ENCODE assay signal across 20 cellular contexts in genomic region chr16:76204249-76204648, GRCh38.
DNase-seq lines count a peak whose midpoint lies in the region; ATAC-seq and TF ChIP-seq lines count a peak whose summit lies in the region.
"Had no signal": no experiment of that assay in that cellular context is flagged by ENCODE, and none has a peak within 500 bp of the region (broad histone marks: within the 10 kb centered on the region; RNA-seq: fewer than 3 reads in every experiment).

No MANE protein-coding gene starts in this region.

- no peaks in the 10 kb centered on the region for H3K9me3 Mint-ChIP-seq in activated T-helper 1 cell treated with anti-CD3 and anti-CD28 coated beads, Interleukin-12 subunit alpha, Interleukin-12 subunit beta, Interleukin-2, Interleukin-4 antibody, amounts not matched to agents 30 ng/mL and 10 ng/mL and 1 ng/mL, durations not matched to agents 14 hours and 24 hours and 36 hours

- no peak overlapping the region for H3K27ac ChIP-seq in MM.1S (ENCODE audit: low read length)

- no peak overlapping the region for H3K4me3 Mint-ChIP-seq in activated T-helper 1 cell treated with anti-CD3 and anti-CD28 coated beads, Interleukin-12 subunit alpha, Interleukin-12 subunit beta, Interleukin-2, Interleukin-4 antibody, amounts not matched to agents 30 ng/mL and 10 ng/mL and 1 ng/mL, durations not matched to agents 14 hours and 24 hours and 36 hours
- H3K4me3 Mint-ChIP-seq: B cell; CD14-positive monocyte; IgD-negative memory B cell; T-helper 1 cell treated with Interleukin-12 subunit alpha and Interleukin-12 subunit beta and Interleukin-4 antibody, amounts not matched to agents 30 μg/mL and 1 μg/mL, for 36 hours had no signal

- H3K27me3 Mint-ChIP-seq in activated T-helper 1 cell treated with anti-CD3 and anti-CD28 coated beads, Interleukin-12 subunit alpha, Interleukin-12 subunit beta, Interleukin-2, Interleukin-4 antibody, amounts not matched to agents 30 ng/mL and 10 ng/mL and 1 ng/mL, durations not matched to agents 14 hours and 24 hours and 36 hours (ENCODE audit: insufficient read depth): no peaks in the 10 kb centered on the region
- H3K27me3 Mint-ChIP-seq: B cell, IgD-negative memory B cell had no signal

- H3K9me2 ChIP-seq in MM.1S (replicated peaks; ENCODE audit: insufficient read depth, low read length): no peaks in the 10 kb centered on the region

- H3K27ac Mint-ChIP-seq in activated T-helper 1 cell treated with anti-CD3 and anti-CD28 coated beads, Interleukin-12 subunit alpha, Interleukin-12 subunit beta, Interleukin-2, Interleukin-4 antibody, amounts not matched to agents 30 ng/mL and 10 ng/mL and 1 ng/mL, durations not matched to agents 14 hours and 24 hours and 36 hours: no peak overlapping the region
- H3K27ac Mint-ChIP-seq: B cell; CD14-positive monocyte; IgD-negative memory B cell; T-helper 1 cell treated with Interleukin-12 subunit alpha and Interleukin-12 subunit beta and Interleukin-4 antibody, amounts not matched to agents 30 μg/mL and 1 μg/mL, for 36 hours had no signal

- peak; percentile 51 for ATAC-seq in GM18498 (IDR thresholded peaks at IDR 0.05; ENCODE audit: unreplicated experiment)
- ATAC-seq in GM18858 (IDR thresholded peaks at IDR 0.05; ENCODE audit: unreplicated experiment): peak; percentile 49
- peak; percentile 50 for ATAC-seq in HG02938 (IDR thresholded peaks at IDR 0.05; ENCODE audit: unreplicated experiment)
- ATAC-seq: HCT116, PC-3 had no signal

- no peak overlapping the region for H3K4me2 ChIP-seq in MM.1S (ENCODE audit: low read depth, low read length)

- no peaks in the 10 kb centered on the region for H3F3A ChIP-seq in MM.1S (ENCODE audit: insufficient read depth, low read length)

- WGBS in lower leg skin, 2 donors: 57 to 77% methylated on average over 2 of the region's 2 CpGs

- no peaks in the 10 kb centered on the region for H3K36me3 ChIP-seq in MM.1S (replicated peaks; ENCODE audit: insufficient read depth, low read length)

- H3K79me2 ChIP-seq in MM.1S (ENCODE audit: low read length): no peaks in the 10 kb centered on the region

- H3K4me1 Mint-ChIP-seq in activated T-helper 1 cell treated with anti-CD3 and anti-CD28 coated beads, Interleukin-12 subunit alpha, Interleukin-12 subunit beta, Interleukin-2, Interleukin-4 antibody, amounts not matched to agents 30 ng/mL and 10 ng/mL and 1 ng/mL, durations not matched to agents 14 hours and 24 hours and 36 hours (ENCODE audit: low read depth): no peaks in the 10 kb centered on the region
- H3K4me1 Mint-ChIP-seq: B cell, CD14-positive monocyte, IgD-negative memory B cell had no signal

- no peak for TF ChIP-seq CTCF in MM.1S (IDR thresholded peaks at IDR 0.05; ENCODE audit: low read length)
- TF ChIP-seq CTCF in lower leg skin (IDR thresholded peaks at IDR 0.05): no peak

- H4K20me1 ChIP-seq in MM.1S (ENCODE audit: insufficient read depth, low read length): no peaks in the 10 kb centered on the region

- no peaks in the 10 kb centered on the region for H3K36me3 Mint-ChIP-seq in activated T-helper 1 cell treated with anti-CD3 and anti-CD28 coated beads, Interleukin-12 subunit alpha, Interleukin-12 subunit beta, Interleukin-2, Interleukin-4 antibody, amounts not matched to agents 30 ng/mL and 10 ng/mL and 1 ng/mL, durations not matched to agents 14 hours and 24 hours and 36 hours (ENCODE audit: low read depth)
- H3K36me3 Mint-ChIP-seq: CD14-positive monocyte had no signal

- intact Hi-C loops in lower leg skin (cut with DNase I; ENCODE audit: low total_unique reads): no loop called here
- intact Hi-C loops in activated T-helper 1 cell treated with anti-CD3 and anti-CD28 coated beads, Interleukin-12 subunit alpha, Interleukin-12 subunit beta, Interleukin-2, Interleukin-4 antibody, amounts not matched to agents 30 ng/mL and 10 ng/mL and 1 ng/mL, durations not matched to agents 14 hours and 24 hours and 36 hours (cut with micrococcal nuclease): no loop called here

- TF ChIP-seq POLR2A in lower leg skin (IDR thresholded peaks at IDR 0.05): no peak
- TF ChIP-seq POLR2A in erythroblast (IDR thresholded peaks at IDR 0.05; ENCODE audit: low read length): no peak

- no peaks in the 10 kb centered on the region for H3K27me3 ChIP-seq in MM.1S (replicated peaks; ENCODE audit: insufficient read depth, low read length)

- DNase-seq in MM.1S: peak; percentile 27
- DNase-seq in lower leg skin (ENCODE audit: low spot score in 2 of 2): no peak
- no peak for DNase-seq in erythroblast (lab: John Stamatoyannopoulos, UW)
- no peak for DNase-seq in activated T-helper 1 cell treated with anti-CD3 and anti-CD28 coated beads, Interleukin-12 subunit alpha, Interleukin-12 subunit beta, Interleukin-2, Interleukin-4 antibody, amounts not matched to agents 30 ng/mL and 10 ng/mL and 1 ng/mL, durations not matched to agents 14 hours and 24 hours and 36 hours (ENCODE audit: low spot score)
- DNase-seq: MV-4-11, NCI-H1105 treated with DMSO at 0.1 percent for 48 hours, NCI-H2081, NCI-H2171 treated with DMSO at 0.1 percent for 48 hours, NCI-H526, PC-3, Right ventricle myocardium superior, T1000 had no signal

- H3K4me3 ChIP-seq in MM.1S (ENCODE audit: low read length): no peak overlapping the region
- H3K4me3 ChIP-seq in lower leg skin (ENCODE audit: low read depth, poor library complexity, severe bottlenecking): no peak overlapping the region

- H3K9me3 ChIP-seq in MM.1S (replicated peaks; ENCODE audit: insufficient read depth, low read length): no peaks in the 10 kb centered on the region

- no peak overlapping the region for H2AFZ ChIP-seq in MM.1S (ENCODE audit: low read length)

- no peak overlapping the region for H3K9ac ChIP-seq in MM.1S (ENCODE audit: low read length)

- H3K4me1 ChIP-seq in MM.1S (ENCODE audit: low read length): no peaks in the 10 kb centered on the region
